1 cellular context compared by ENCODE assay signal in the genomic region with DNA sequence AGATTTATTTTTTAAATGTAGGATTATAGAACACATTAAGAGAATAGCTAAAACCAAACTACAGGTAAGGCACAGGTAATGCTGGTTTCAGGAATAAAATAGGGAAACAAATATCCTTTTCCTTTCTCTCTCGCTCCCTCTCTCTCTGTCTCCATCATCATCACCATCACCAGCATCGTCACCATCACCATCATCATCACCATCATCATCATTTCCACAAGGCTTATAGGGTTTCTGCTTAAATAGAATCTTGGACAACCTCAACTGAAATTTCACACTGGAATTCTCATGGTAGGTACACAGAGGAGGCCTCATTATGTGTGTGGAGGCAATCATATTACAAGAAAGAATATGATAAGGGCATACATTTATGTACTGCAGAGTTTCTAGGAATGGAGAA.
TF ChIP-seq lines count a peak whose summit lies in the region.

No MANE protein-coding gene starts in this region.

TF ChIP-seq in IMR-90, 13 proteins besides CTCF, POLR2A, EP300 and RAD21 (continued from another document):
- TF ChIP-seq, protein P1, sequence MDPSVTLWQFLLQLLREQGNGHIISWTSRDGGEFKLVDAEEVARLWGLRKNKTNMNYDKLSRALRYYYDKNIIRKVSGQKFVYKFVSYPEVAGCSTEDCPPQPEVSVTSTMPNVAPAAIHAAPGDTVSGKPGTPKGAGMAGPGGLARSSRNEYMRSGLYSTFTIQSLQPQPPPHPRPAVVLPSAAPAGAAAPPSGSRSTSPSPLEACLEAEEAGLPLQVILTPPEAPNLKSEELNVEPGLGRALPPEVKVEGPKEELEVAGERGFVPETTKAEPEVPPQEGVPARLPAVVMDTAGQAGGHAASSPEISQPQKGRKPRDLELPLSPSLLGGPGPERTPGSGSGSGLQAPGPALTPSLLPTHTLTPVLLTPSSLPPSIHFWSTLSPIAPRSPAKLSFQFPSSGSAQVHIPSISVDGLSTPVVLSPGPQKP (IDR thresholded peaks at IDR 0.05; ENCODE audit: borderline replicate concordance, low read depth, low read length): no peak
